9 cellular contexts compared by ENCODE assay signal in the genomic region with DNA sequence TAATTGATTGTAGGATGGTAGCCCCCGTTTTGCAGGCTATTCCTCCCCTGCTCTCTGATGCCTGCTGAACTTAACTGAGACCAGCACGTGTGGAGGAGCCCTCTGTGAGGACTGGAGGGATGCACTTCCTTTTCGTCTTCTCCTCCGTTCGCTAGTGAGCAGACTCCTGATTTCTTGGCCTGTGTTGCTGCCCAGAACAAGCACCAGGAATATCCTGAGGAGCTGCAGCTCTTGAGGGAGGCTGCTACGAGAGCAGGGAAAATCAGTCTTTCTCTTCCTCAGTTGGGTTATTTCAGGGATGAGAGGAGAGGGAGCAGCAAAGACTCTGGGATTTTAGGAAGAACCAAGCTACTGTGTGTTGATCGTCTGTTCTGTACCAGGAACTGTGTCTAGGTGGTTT.
DNase-seq lines count a peak whose midpoint lies in the region; TF ChIP-seq lines count a peak whose summit lies in the region.
"Had no signal": no experiment of that assay in that cellular context is flagged by ENCODE, and none has a peak within 500 bp of the region (broad histone marks: within the 10 kb centered on the region; RNA-seq: fewer than 3 reads in every experiment).

No MANE protein-coding gene starts in this region.

- H3K4me3 Mint-ChIP-seq in CD14-positive monocyte = peak overlapping the region in 1 of 2 donors; percentile 30

- peaks cover 0 to 3% (median 0%) of the 10 kb centered on the region in 3 donors for H3K27me3 Mint-ChIP-seq in CD14-positive monocyte (ENCODE audit: low read depth in 3 of 3)

- CTCF ChIA-PET in A673 (lab: Charles Lee) = no interaction called here

- no peaks in the 10 kb centered on the region for H3K36me3 ChIP-seq in colonic mucosa
- H3K36me3 ChIP-seq in neutrophil = no peaks in the 10 kb centered on the region
- H3K36me3 ChIP-seq in A673 (ENCODE audit: insufficient read depth, low read length, poor library complexity, severe bottlenecking) = no peaks in the 10 kb centered on the region
- H3K36me3 ChIP-seq: tibial artery had no signal

- H3K36me3 Mint-ChIP-seq in CD14-positive monocyte = peaks cover 24 to 27% of the 10 kb centered on the region in 2 donors

- no peaks in the 10 kb centered on the region for H3K9me3 ChIP-seq in colonic mucosa
- no peaks in the 10 kb centered on the region for H3K9me3 ChIP-seq in neutrophil
- H3K9me3 ChIP-seq in A673 (ENCODE audit: low read depth, low read length, poor library complexity, severe bottlenecking) = no peaks in the 10 kb centered on the region
- H3K9me3 ChIP-seq: tibial artery had no signal

- H3K4me3 ChIP-seq in HL-60 (replicated peaks; ENCODE audit: insufficient read depth, low read length) (no peak overlapping the region), colonic mucosa (no peak overlapping the region), neutrophil (ENCODE audit: low read depth in 1 of 2, low read length in 1 of 2) (peak overlapping the region in 1 of 2 experiments; percentile 9), A673 (ENCODE audit: low read depth, low read length, poor library complexity, severe bottlenecking) (no peak overlapping the region)
- H3K4me3 ChIP-seq: tibial artery had no signal

- H3K27ac Mint-ChIP-seq in CD14-positive monocyte = peak overlapping the region; percentile 75 to 94 (median 90)

- no TSS peak for BruUV-seq in A673 (replicated peaks; lab: Mats Ljungman, UMichigan)

- no peak for DNase-seq in CD14-positive monocyte (ENCODE audit: low spot score)
- no peak for DNase-seq in HL-60 (ENCODE audit: low read depth in 1 of 2, low spot score in 1 of 2)
- no peak for DNase-seq in colonic mucosa
- no peak for DNase-seq in A673 (ENCODE audit: low spot score)
- no peak for DNase-seq in COLO668 (lab: John Stamatoyannopoulos, UW; ENCODE audit: unreplicated experiment)
- no peak for DNase-seq in cerebellar nuclear complex (lab: John Stamatoyannopoulos, UW)
- no peak for DNase-seq in LoVo (ENCODE audit: low spot score)
- DNase-seq: tibial artery had no signal

- TF ChIP-seq CTCF in CD14-positive monocyte (IDR thresholded peaks at IDR 0.05) = no peak
- TF ChIP-seq CTCF in HL-60 (IDR thresholded peaks at IDR 0.05; ENCODE audit: insufficient read depth, low read length) = no peak
- TF ChIP-seq CTCF in colonic mucosa (IDR thresholded peaks at IDR 0.05) = no peak
- TF ChIP-seq CTCF in neutrophil (IDR thresholded peaks at IDR 0.05) = no peak
- TF ChIP-seq CTCF in A673 (conservative IDR thresholded peaks at IDR 0.05; ENCODE audit: low read depth, low read length) = no peak

- H3K27ac ChIP-seq in HL-60 (replicated peaks) (peak overlapping the region; percentile 55), colonic mucosa (peak overlapping the region; percentile 73), neutrophil (peak overlapping the region; percentile 72), A673 (ENCODE audit: low read depth, low read length, poor library complexity, severe bottlenecking) (no peak overlapping the region)
- H3K27ac ChIP-seq: tibial artery had no signal

- POLR2A ChIA-PET in A673 (lab: Charles Lee; ENCODE audit: low non-redundant PET) = no interaction called here

- H3K4me1 Mint-ChIP-seq in CD14-positive monocyte = peaks cover 92% of the 10 kb centered on the region

- peak overlapping the region in 1 of 2 donors; percentile 44 for H3K9ac ChIP-seq in colonic mucosa (ENCODE audit: low read depth in 2 of 2, low read length in 2 of 2)

- intact Hi-C loops in CD14-positive monocyte (cut with micrococcal nuclease) = loop anchor here in 1 of 2 donors (5.0 kb wide), 1 partner anchor 38 kb away; no protein-coding TSS in a partner anchor
- intact Hi-C loops in colonic mucosa (cut with DNase I) = no loop called here
- intact Hi-C loops in A673 (cut with micrococcal nuclease; ENCODE audit: unreplicated experiment) = no loop called here

- no peaks in the 10 kb centered on the region for H3K9me3 Mint-ChIP-seq in CD14-positive monocyte

- H3K4me1 ChIP-seq in colonic mucosa = peaks cover 13% of the 10 kb centered on the region
- H3K4me1 ChIP-seq in neutrophil (ENCODE audit: control insufficient read depth in 1 of 2, insufficient read depth in 1 of 2, low read depth in 1 of 2, low read length in 1 of 2) = peaks cover 29 to 48% of the 10 kb centered on the region in 2 experiments
- H3K4me1 ChIP-seq in A673 (ENCODE audit: insufficient read depth, low read length, poor library complexity, severe bottlenecking) = peaks cover 21% of the 10 kb centered on the region

- H3K27me3 ChIP-seq in HL-60 (ENCODE audit: insufficient read depth, poor library complexity, severe bottlenecking) = no peaks in the 10 kb centered on the region
- H3K27me3 ChIP-seq in colonic mucosa = no peaks in the 10 kb centered on the region
- H3K27me3 ChIP-seq in neutrophil = no peaks in the 10 kb centered on the region
- no peaks in the 10 kb centered on the region for H3K27me3 ChIP-seq in A673 (replicated peaks; ENCODE audit: insufficient read depth, low read depth, low read length, poor library complexity)
- H3K27me3 ChIP-seq: tibial artery had no signal
